In the genomic region with DNA sequence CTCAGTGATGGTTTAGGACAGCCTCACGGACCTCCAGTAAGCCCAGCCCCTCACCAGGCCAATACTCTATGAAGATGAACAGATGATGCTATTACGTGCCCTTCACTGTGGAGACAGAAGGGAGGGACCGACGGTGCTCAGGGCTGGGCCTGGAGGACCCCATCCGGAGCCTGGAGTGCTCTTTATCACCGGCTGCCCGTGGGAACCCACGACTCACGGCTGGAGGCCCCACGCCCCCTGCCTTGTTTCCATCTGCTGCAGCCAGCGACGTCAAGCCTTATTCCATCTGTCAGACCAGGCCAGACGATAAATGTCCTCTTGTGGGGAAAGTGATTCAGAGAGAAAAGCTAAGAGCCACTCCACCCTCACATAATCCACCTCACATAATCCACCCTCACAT, we compare ENCODE assay signal across 19 cellular contexts.
"Had no signal": no experiment of that assay in that cellular context is flagged by ENCODE, and none has a peak within 500 bp of the region (broad histone marks: within the 10 kb centered on the region; RNA-seq: fewer than 3 reads in every experiment).

No MANE protein-coding gene starts in this region.

- FAIRE-seq: urothelium cell line had no signal

- H3K36me3 ChIP-seq: heart left ventricle, ovary, right atrium auricular region, sigmoid colon, stomach had no signal

- ATAC-seq: heart left ventricle, left lobe of liver, natural killer cell had no signal

- H3K9me3 ChIP-seq: ovary, right atrium auricular region, sigmoid colon, stomach had no signal

- H3K4me3 ChIP-seq: coronary artery, dorsolateral prefrontal cortex, heart left ventricle, ovary, right atrium auricular region, sigmoid colon, skin epidermis, stomach had no signal

- H3K27ac ChIP-seq: coronary artery, dorsolateral prefrontal cortex, heart left ventricle, ovary, right atrium auricular region, sigmoid colon, skin epidermis, stomach had no signal

- DNase-seq: dorsolateral prefrontal cortex; effector CD8-positive, alpha-beta T cell; foreskin melanocyte; hippocampal formation; mammary epithelial cell; natural killer cell; ovary; sigmoid colon; stimulated activated CD4-positive, alpha-beta T cell treated with anti-CD3 and anti-CD28 coated beads, Interleukin-2, amount 100 ng/mL, for 24 hours; stimulated activated CD4-positive, alpha-beta T cell treated with anti-CD3 and anti-CD28 coated beads, Interleukin-4, amount 100 ng/mL, for 4 hours; stimulated activated naive CD4-positive, alpha-beta T cell; stomach; trophoblast cell had no signal
